Comparison of ENCODE assay signal across 2 cellular contexts in genomic region chr14:101557811-101558738, GRCh38.
TF ChIP-seq lines count a peak whose summit lies in the region.

No MANE protein-coding gene starts in this region.

TF ChIP-seq in SK-N-SH, 30 proteins besides CTCF, POLR2A, EP300 and RAD21 (continued from another document):
- TF ChIP-seq, protein P1, sequence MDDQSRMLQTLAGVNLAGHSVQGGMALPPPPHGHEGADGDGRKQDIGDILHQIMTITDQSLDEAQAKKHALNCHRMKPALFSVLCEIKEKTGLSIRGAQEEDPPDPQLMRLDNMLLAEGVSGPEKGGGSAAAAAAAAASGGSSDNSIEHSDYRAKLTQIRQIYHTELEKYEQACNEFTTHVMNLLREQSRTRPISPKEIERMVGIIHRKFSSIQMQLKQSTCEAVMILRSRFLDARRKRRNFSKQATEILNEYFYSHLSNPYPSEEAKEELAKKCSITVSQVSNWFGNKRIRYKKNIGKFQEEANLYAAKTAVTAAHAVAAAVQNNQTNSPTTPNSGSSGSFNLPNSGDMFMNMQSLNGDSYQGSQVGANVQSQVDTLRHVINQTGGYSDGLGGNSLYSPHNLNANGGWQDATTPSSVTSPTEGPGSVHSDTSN (IDR thresholded peaks at IDR 0.05), result no peak
- TF ChIP-seq ELF1 (IDR thresholded peaks at IDR 0.05) (no peak), NFIC (IDR thresholded peaks at IDR 0.05; ENCODE audit: borderline replicate concordance) (no peak), REST (IDR thresholded peaks at IDR 0.05; ENCODE audit: low read depth, low read length) (no peak), FOXM1 (IDR thresholded peaks at IDR 0.05; ENCODE audit: low read depth) (no peak), CHD2 (IDR thresholded peaks at IDR 0.05; ENCODE audit: low read length, partially characterized antibody) (no peak), GABPA (IDR thresholded peaks at IDR 0.05; ENCODE audit: low read depth) (no peak), RXRA (IDR thresholded peaks at IDR 0.05; ENCODE audit: borderline replicate concordance, low read depth) (no peak), MXI1 (IDR thresholded peaks at IDR 0.05; ENCODE audit: low read depth, low read length) (no peak), USF2 (IDR thresholded peaks at IDR 0.05; ENCODE audit: borderline replicate concordance, low read depth, low read length) (no peak)

TF ChIP-seq in SK-N-SH treated with all-trans-retinoic acid at 6 μM for 48 hours, 23 proteins besides CTCF, POLR2A, EP300 and RAD21 (continued from another document):
- no peak for TF ChIP-seq ARNTL (CRISPR knock-in tag; IDR thresholded peaks at IDR 0.05; ENCODE audit: borderline replicate concordance, low read depth)
- no peak for TF ChIP-seq BACH2 (CRISPR knock-in tag; IDR thresholded peaks at IDR 0.05; ENCODE audit: borderline replicate concordance)
- no peak for TF ChIP-seq RARB (CRISPR knock-in tag; IDR thresholded peaks at IDR 0.05)
- no peak for TF ChIP-seq TCF4 (CRISPR knock-in tag; IDR thresholded peaks at IDR 0.05; ENCODE audit: borderline replicate concordance)
- TF ChIP-seq, protein P2, sequence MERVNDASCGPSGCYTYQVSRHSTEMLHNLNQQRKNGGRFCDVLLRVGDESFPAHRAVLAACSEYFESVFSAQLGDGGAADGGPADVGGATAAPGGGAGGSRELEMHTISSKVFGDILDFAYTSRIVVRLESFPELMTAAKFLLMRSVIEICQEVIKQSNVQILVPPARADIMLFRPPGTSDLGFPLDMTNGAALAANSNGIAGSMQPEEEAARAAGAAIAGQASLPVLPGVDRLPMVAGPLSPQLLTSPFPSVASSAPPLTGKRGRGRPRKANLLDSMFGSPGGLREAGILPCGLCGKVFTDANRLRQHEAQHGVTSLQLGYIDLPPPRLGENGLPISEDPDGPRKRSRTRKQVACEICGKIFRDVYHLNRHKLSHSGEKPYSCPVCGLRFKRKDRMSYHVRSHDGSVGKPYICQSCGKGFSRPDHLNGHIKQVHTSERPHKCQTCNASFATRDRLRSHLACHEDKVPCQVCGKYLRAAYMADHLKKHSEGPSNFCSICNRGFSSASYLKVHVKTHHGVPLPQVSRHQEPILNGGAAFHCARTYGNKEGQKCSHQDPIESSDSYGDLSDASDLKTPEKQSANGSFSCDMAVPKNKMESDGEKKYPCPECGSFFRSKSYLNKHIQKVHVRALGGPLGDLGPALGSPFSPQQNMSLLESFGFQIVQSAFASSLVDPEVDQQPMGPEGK (CRISPR knock-in tag; IDR thresholded peaks at IDR 0.05; ENCODE audit: borderline replicate concordance), result no peak
